In the genomic region with DNA sequence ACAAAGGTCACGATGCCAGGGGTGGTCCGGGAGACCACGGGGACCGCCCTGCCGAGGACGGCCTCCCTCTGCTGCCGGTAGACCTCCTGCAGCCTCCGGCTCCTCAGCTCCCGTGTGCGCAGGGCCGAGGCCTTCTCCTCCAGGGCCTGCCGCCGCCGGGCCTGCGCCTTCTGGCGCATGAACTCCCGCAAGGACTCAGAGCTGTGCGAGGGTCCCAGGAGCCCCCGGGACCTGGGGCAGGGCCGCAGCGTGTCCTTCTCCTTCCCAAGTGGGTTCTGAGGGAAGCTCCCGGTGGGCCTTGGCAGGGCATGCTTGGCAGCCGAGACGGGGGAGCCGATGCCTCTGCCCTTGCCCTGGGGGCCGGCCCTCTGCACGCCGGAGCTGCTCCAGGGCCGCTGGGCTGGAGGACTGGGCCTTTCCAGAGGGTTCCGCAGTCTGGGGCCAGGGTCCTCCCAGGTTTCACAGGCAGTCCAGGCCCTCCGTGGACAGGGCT, we compare ENCODE assay signal across 19 cellular contexts. TPM values are rescaled to one million over a fixed set of nuclear protein-coding genes. Genes with fewer than 3 reads are reported as not detected.
DNase-seq lines count a peak whose midpoint lies in the region; ATAC-seq, FAIRE-seq and TF ChIP-seq lines count a peak whose summit lies in the region.
"Had no signal": no experiment of that assay in that cellular context is flagged by ENCODE, and none has a peak within 500 bp of the region (broad histone marks: within the 10 kb centered on the region; RNA-seq: fewer than 3 reads in every experiment).

No MANE protein-coding gene starts in this region.

- no peak overlapping the region for H3K4me3 Mint-ChIP-seq in activated naive CD8-positive, alpha-beta T cell treated with anti-CD3 and anti-CD28 coated beads, Interleukin-2, amount 50 U/mL, for 24 hours
- H3K4me3 Mint-ChIP-seq: CD4-positive, CD25-positive, alpha-beta regulatory T cell; CD8-positive, alpha-beta T cell had no signal

- H3K36me3 Mint-ChIP-seq in activated naive CD8-positive, alpha-beta T cell treated with anti-CD3 and anti-CD28 coated beads, Interleukin-2, amount 50 U/mL, for 24 hours (ENCODE audit: low read depth) = no peaks in the 10 kb centered on the region
- H3K36me3 Mint-ChIP-seq: CD4-positive, CD25-positive, alpha-beta regulatory T cell; CD8-positive, alpha-beta T cell had no signal

- no peaks in the 10 kb centered on the region for H3K9me3 Mint-ChIP-seq in activated naive CD8-positive, alpha-beta T cell treated with anti-CD3 and anti-CD28 coated beads, Interleukin-2, amount 50 U/mL, for 24 hours
- H3K9me3 Mint-ChIP-seq: CD4-positive, CD25-positive, alpha-beta regulatory T cell; CD8-positive, alpha-beta T cell had no signal

- H3K36me3 ChIP-seq in NT2/D1 (ENCODE audit: insufficient read depth, insufficient read length, low read length) (no peaks in the 10 kb centered on the region), kidney (ENCODE audit: control insufficient read depth in 1 of 2, insufficient read depth in 2 of 2, low read length in 2 of 2) (no peaks in the 10 kb centered on the region)
- H3K36me3 ChIP-seq: BLaER1 had no signal

- FAIRE-seq in kidney (lab: Jason Lieb, UNC) = no peak
- FAIRE-seq: G401.6, GM12892 had no signal

- no peaks in the 10 kb centered on the region for H3K4me1 Mint-ChIP-seq in activated naive CD8-positive, alpha-beta T cell treated with anti-CD3 and anti-CD28 coated beads, Interleukin-2, amount 50 U/mL, for 24 hours
- H3K4me1 Mint-ChIP-seq: CD4-positive, CD25-positive, alpha-beta regulatory T cell had no signal

- no peak for TF ChIP-seq CTCF in kidney (IDR thresholded peaks at IDR 0.05; ENCODE audit: borderline replicate concordance, extremely low read depth, insufficient read depth)

- H3K27me3 ChIP-seq in NT2/D1 (ENCODE audit: insufficient read depth, insufficient read length) = no peaks in the 10 kb centered on the region
- H3K27me3 ChIP-seq: BLaER1 had no signal

- peak; percentile 21 for DNase-seq in left ventricle myocardium superior
- DNase-seq in Right ventricle myocardium superior = no peak
- DNase-seq in NT2/D1 (ENCODE audit: low read depth, low spot score) = no peak
- DNase-seq in kidney = peak; percentile 64
- DNase-seq in activated naive CD8-positive, alpha-beta T cell treated with anti-CD3 and anti-CD28 coated beads, Interleukin-2, amount 50 U/mL, for 24 hours = no peak
- DNase-seq in iPS-NIHi7 (ENCODE audit: extremely low spot score) = no peak
- DNase-seq: Caco-2; CD4-positive, CD25-positive, alpha-beta regulatory T cell; CD8-positive, alpha-beta T cell; DMS153; DND-41; GOT3; H7; HCEC 1CT had no signal

- H3K4me3 ChIP-seq in NT2/D1 (ENCODE audit: insufficient read length, low read depth) (no peak overlapping the region), kidney (ENCODE audit: low read length in 2 of 2) (no peak overlapping the region)
- H3K4me3 ChIP-seq: BLaER1 had no signal

- H3K27me3 Mint-ChIP-seq in activated naive CD8-positive, alpha-beta T cell treated with anti-CD3 and anti-CD28 coated beads, Interleukin-2, amount 50 U/mL, for 24 hours = no peaks in the 10 kb centered on the region
- H3K27me3 Mint-ChIP-seq: CD4-positive, CD25-positive, alpha-beta regulatory T cell had no signal

- intact Hi-C loops in left ventricle myocardium superior (cut with micrococcal nuclease) = no loop called here
- intact Hi-C loops in Right ventricle myocardium superior (cut with DNase I) = no loop called here
- intact Hi-C loops in kidney (cut with DNase I) = no loop called here

- no peak overlapping the region for H3K27ac ChIP-seq in kidney (ENCODE audit: low read depth in 2 of 2, low read length in 2 of 2)
- H3K27ac ChIP-seq: C4-2B had no signal

- no peak overlapping the region for H3K27ac Mint-ChIP-seq in activated naive CD8-positive, alpha-beta T cell treated with anti-CD3 and anti-CD28 coated beads, Interleukin-2, amount 50 U/mL, for 24 hours
- H3K27ac Mint-ChIP-seq: CD4-positive, CD25-positive, alpha-beta regulatory T cell; CD8-positive, alpha-beta T cell had no signal

- peak overlapping the region; percentile 37 for H3K9ac ChIP-seq in NT2/D1 (ENCODE audit: insufficient read length, low read depth)
- H3K9ac ChIP-seq in kidney (ENCODE audit: low read length in 2 of 2) = no peak overlapping the region
- H3K9ac ChIP-seq: BLaER1 had no signal

- H3K4me1 ChIP-seq in NT2/D1 (ENCODE audit: insufficient read depth, insufficient read length) (peaks cover 4% of the 10 kb centered on the region), kidney (ENCODE audit: control insufficient read depth in 1 of 2, insufficient read depth in 1 of 2, low read depth in 1 of 2, low read length in 2 of 2) (no peaks in the 10 kb centered on the region)

- H3K9me3 ChIP-seq in NT2/D1 (ENCODE audit: insufficient read depth, low read length) (peaks cover 10% of the 10 kb centered on the region; the same call in 1 of the 2 replicates), kidney (ENCODE audit: control insufficient read depth in 1 of 2, low read length in 2 of 2) (no peaks in the 10 kb centered on the region)
- H3K9me3 ChIP-seq: BLaER1, Caco-2 had no signal

- ATAC-seq in left ventricle myocardium superior (no peak), Right ventricle myocardium superior (ENCODE audit: poor library complexity) (no peak)
- ATAC-seq in activated naive CD8-positive, alpha-beta T cell treated with anti-CD3 and anti-CD28 coated beads, Interleukin-2, amount 50 U/mL, for 24 hours = no peak
- ATAC-seq: CD8-positive, alpha-beta T cell had no signal

RNA-seq across cellular contexts. Expression of gene CCDC187, which starts 13.3 kb away (rescaled TPM):
- total RNA-seq in left ventricle myocardium superior (not detected), Right ventricle myocardium superior (not detected), kidney (2.3 TPM)
- polyA plus RNA-seq in kidney (ENCODE audit: insufficient read depth, low read depth, low replicate concordance) = 0.84 TPM
- total RNA-seq: A673; CD4-positive, CD25-positive, alpha-beta regulatory T cell; H7 had no signal
- polyA plus RNA-seq: CD4-positive, CD25-positive, alpha-beta regulatory T cell had no signal

RNA-seq across cellular contexts. Expression of gene GPSM1, which starts 36.8 kb away (rescaled TPM):
- total RNA-seq in left ventricle myocardium superior (61.7 TPM), Right ventricle myocardium superior (50.3 TPM), kidney (11.6 TPM)
- 11.9 TPM for polyA plus RNA-seq in kidney (ENCODE audit: insufficient read depth, low read depth, low replicate concordance)

RNA-seq across cellular contexts. Expression of gene QSOX2, which starts 44.9 kb away (rescaled TPM):
- total RNA-seq in left ventricle myocardium superior = 8.7 TPM
- total RNA-seq in Right ventricle myocardium superior = 7.7 TPM
- 10.1 TPM for total RNA-seq in kidney
- 4.0 TPM for polyA plus RNA-seq in kidney (ENCODE audit: insufficient read depth, low read depth, low replicate concordance)

Comparison
In these comparisons a context has a peak if more than half of its experiments do, and no peak if none do; other contexts are left out.
1. DNase-seq: peak in left ventricle myocardium superior (single experiment) and kidney (single experiment); none in Right ventricle myocardium superior (single experiment), NT2/D1 (single experiment), activated naive CD8-positive, alpha-beta T cell treated with anti-CD3 and anti-CD28 coated beads, Interleukin-2, amount 50 U/mL, for 24 hours (single experiment) and iPS-NIHi7 (single experiment).